ENCODE assay signal across 31 cellular contexts in the genomic region with DNA sequence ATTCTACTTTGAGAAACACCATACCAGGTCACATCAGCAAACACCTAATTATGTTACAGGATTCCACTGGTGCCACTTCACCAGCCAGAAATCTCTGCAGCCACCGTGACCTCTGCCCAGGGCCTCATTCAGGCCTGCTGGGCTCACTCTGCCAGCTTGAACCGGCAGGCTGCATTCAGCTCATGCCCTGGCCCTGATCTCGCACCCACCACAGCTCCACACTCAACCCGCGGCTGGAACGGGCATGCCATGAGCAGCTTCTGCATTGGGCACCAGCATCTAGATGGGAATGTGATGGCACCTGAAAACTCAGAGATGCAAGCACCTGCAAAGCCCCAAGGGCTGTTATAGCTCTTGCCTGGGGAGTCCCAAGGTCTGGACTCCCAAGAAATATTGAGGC.
"Had no signal": no experiment of that assay in that cellular context is flagged by ENCODE, and none has a peak within 500 bp of the region (broad histone marks: within the 10 kb centered on the region; RNA-seq: fewer than 3 reads in every experiment).

No MANE protein-coding gene starts in this region.

- H3K27me3 ChIP-seq: ascending aorta, cardiac muscle cell had no signal

- H3K36me3 ChIP-seq: ascending aorta, cardiac muscle cell had no signal

- FAIRE-seq: bronchial epithelial cell, TTC549 had no signal

- DNase-seq: activated B cell treated with CpG ODN at 0.5 μM for 24 hours; activated CD4-positive, alpha-beta memory T cell treated with anti-CD3 and anti-CD28 coated beads for 36 hours; activated CD4-positive, alpha-beta T cell treated with anti-CD3 and anti-CD28 coated beads for 4 hours; activated CD4-positive, alpha-beta T cell treated with anti-CD3 and anti-CD28 coated beads, Interleukin-2, amount 10 ng/mL, durations not matched to agents 24 days and 14 days; activated CD4-positive, alpha-beta T cell treated with anti-CD3 and anti-CD28 coated beads, Interleukin-2, amount 50 U/mL, for 1 hour; activated CD4-positive, alpha-beta T cell treated with anti-CD3 and anti-CD28 coated beads, Interleukin-2, amount 50 U/mL, for 4 hours; activated CD4-positive, CD25-positive, alpha-beta regulatory T cell treated with anti-CD3 and anti-CD28 coated beads, Interleukin-2, amount 50 U/mL, for 72 hours; activated CD8-positive, alpha-beta memory T cell treated with anti-CD3 and anti-CD28 coated beads, Interleukin-2, amount 50 U/mL, for 4 hours; activated CD8-positive, alpha-beta T cell treated with anti-CD3 and anti-CD28 coated beads for 36 hours; activated effector memory CD4-positive, alpha-beta T cell treated with anti-CD3 and anti-CD28 coated beads, Interleukin-2, amount 50 U/mL, for 16 hours; activated naive CD4-positive, alpha-beta T cell treated with anti-CD3 and anti-CD28 coated beads, Interleukin-2, amount 10 ng/mL, durations not matched to agents 7 days and 5 days; activated naive CD4-positive, alpha-beta T cell treated with Interleukin-2 at 50 U/mL for 16 hours; activated naive CD8-positive, alpha-beta T cell treated with anti-CD3 and anti-CD28 coated beads, Interleukin-2, amount 10 ng/mL, durations not matched to agents 7 days and 5 days; activated naive CD8-positive, alpha-beta T cell treated with anti-CD3 and anti-CD28 coated beads, Interleukin-2, amount 50 U/mL, for 24 hours; activated T-cell treated with anti-CD3 and anti-CD28 coated beads for 4 hours; activated T-cell treated with anti-CD3 and anti-CD28 coated beads, Interleukin-2, amount 50 U/mL, for 1 hour; activated T-cell treated with anti-CD3 and anti-CD28 coated beads, Interleukin-2, amount 50 U/mL, for 4 hours; activated T-cell treated with anti-CD3 and anti-CD28 coated beads, Interleukin-2, amount 50 U/mL, for 72 hours; amygdala; anterior cingulate cortex; caudate nucleus; cerebellar nuclear complex; T-helper 1 cell; T-helper 2 cell; T-helper 9 cell had no signal

- H3K27ac ChIP-seq: ascending aorta, cardiac muscle cell, VCaP had no signal

- ATAC-seq: activated CD8-positive, alpha-beta T cell treated with anti-CD3 and anti-CD28 coated beads for 36 hours; activated naive CD8-positive, alpha-beta T cell treated with anti-CD3 and anti-CD28 coated beads, Interleukin-2, amount 50 U/mL, for 24 hours; activated T-cell treated with anti-CD3 and anti-CD28 coated beads, Interleukin-2, amount 50 U/mL, for 4 hours; activated T-cell treated with anti-CD3 and anti-CD28 coated beads, Interleukin-2, amount 50 U/mL, for 72 hours; activated T-helper 17 cell treated with anti-CD3 and anti-CD28 coated beads, Interleukin-2, amount 50 U/mL, for 72 hours had no signal

- H3K4me3 ChIP-seq: ascending aorta, cardiac muscle cell had no signal

- H3K9me3 ChIP-seq: ascending aorta had no signal

- H3K4me1 ChIP-seq: ascending aorta had no signal
